In genomic region chr15:31330111-31330785, GRCh38 we compare ENCODE assay signal across 1 cellular context.
TF ChIP-seq lines count a peak whose summit lies in the region.

No MANE protein-coding gene starts in this region.

TF ChIP-seq in H1, 55 proteins besides CTCF, POLR2A, EP300 and RAD21:
- TF ChIP-seq TBP (IDR thresholded peaks at IDR 0.05; ENCODE audit: low read depth, low read length) (no peak), CHD2 (IDR thresholded peaks at IDR 0.05; ENCODE audit: low read length) (no peak), SIN3A (conservative IDR thresholded peaks at IDR 0.05 in 1 of 2, IDR thresholded peaks at IDR 0.05 in 1 of 2; ENCODE audit: low read depth in 1 of 2, low read length in 2 of 2) (no peak), CREB1 (IDR thresholded peaks at IDR 0.05) (no peak), FOSL1 (IDR thresholded peaks at IDR 0.05; ENCODE audit: insufficient read depth, low read depth, low read length) (no peak), ATF2 (IDR thresholded peaks at IDR 0.05; ENCODE audit: low read length) (no peak)
